In the genomic region with DNA sequence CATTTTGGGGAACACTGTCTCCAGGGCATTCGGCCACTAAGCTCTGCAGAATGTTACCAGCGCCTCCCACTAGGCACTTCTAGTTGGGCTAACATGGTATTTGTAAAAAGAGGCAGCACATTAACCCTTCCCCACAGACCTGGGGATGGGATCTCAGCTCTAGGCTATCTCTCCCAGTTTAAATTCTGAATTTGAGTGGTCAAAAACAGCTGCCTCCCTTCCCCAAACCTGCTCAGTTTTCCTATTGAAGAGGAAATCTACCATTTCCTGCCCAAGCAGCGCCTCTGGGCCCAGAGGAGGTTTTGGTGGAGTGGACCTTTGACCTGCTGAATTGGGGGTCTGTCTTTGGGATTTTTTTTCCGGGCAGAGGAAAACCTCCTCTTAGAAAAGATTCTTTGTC, we compare ENCODE assay signal across 21 cellular contexts. TPM values are rescaled to one million over a fixed set of nuclear protein-coding genes. Genes with fewer than 3 reads are reported as not detected.
DNase-seq lines count a peak whose midpoint lies in the region; ATAC-seq, FAIRE-seq and TF ChIP-seq lines count a peak whose summit lies in the region.
"Had no signal": no experiment of that assay in that cellular context is flagged by ENCODE, and none has a peak within 500 bp of the region (broad histone marks: within the 10 kb centered on the region; RNA-seq: fewer than 3 reads in every experiment).

No MANE protein-coding gene starts in this region.

- no CpG with 5 or more reads among the region's 4 CpGs for WGBS in IMR-90 (ENCODE audit: extremely low coverage in 2 of 2, insufficient read length in 1 of 2), 2 experiments

- H3K27me3 ChIP-seq in GM23338 (ENCODE audit: insufficient read depth), result no peaks in the 10 kb centered on the region
- 0 out of 2 replicates have a peak, but pooled peaks cover 1% of the 10 kb centered on the region for H3K27me3 ChIP-seq in IMR-90 (ENCODE audit: control insufficient read depth, insufficient read depth, low read length)
- no peaks in the 10 kb centered on the region for H3K27me3 ChIP-seq in endothelial cell of umbilical vein (ENCODE audit: control insufficient read depth in 2 of 2, insufficient read depth in 2 of 2, low read length in 2 of 2)
- H3K27me3 ChIP-seq in osteoblast (ENCODE audit: insufficient read depth, low read length), result no peaks in the 10 kb centered on the region
- H3K27me3 ChIP-seq: Peyer's patch had no signal

- no peak overlapping the region for H3K56ac ChIP-seq in IMR-90 (ENCODE audit: extremely low read depth, insufficient read depth, low read length)

- peak overlapping the region; percentile 15 for H2AK9ac ChIP-seq in IMR-90 (replicated peaks; ENCODE audit: low read depth, low read length, poor library complexity)

- in situ Hi-C loops in IMR-90 (cut with MboI; ENCODE audit: low sequenced_read_pairs), result no loop called here

- FAIRE-seq in endothelial cell of umbilical vein (lab: Jason Lieb, UNC), result no peak
- FAIRE-seq in GM19239 (lab: Jason Lieb, UNC), result no peak
- FAIRE-seq: D721Med, G401.6, GM12891 had no signal

- peaks cover 6% of the 10 kb centered on the region for H3K9me2 ChIP-seq in GM23338 (ENCODE audit: insufficient read depth)

- peaks cover 4% of the 10 kb centered on the region for H3K27me3 Mint-ChIP-seq in GM23338 (ENCODE audit: insufficient read depth, low read depth, poor library complexity)

- no peak overlapping the region for H3K14ac ChIP-seq in IMR-90 (replicated peaks; ENCODE audit: low read depth, low read length)

- no peak for TF ChIP-seq POLR2A in IMR-90 (IDR thresholded peaks at IDR 0.05; ENCODE audit: low read depth, low read length)
- no peak for TF ChIP-seq POLR2A in endothelial cell of umbilical vein (IDR thresholded peaks at IDR 0.05; ENCODE audit: low read depth, low read length)

- no peaks in the 10 kb centered on the region for H3K79me1 ChIP-seq in IMR-90 (ENCODE audit: low read depth in 1 of 2, low read length in 2 of 2)

- peaks cover 30% of the 10 kb centered on the region for H3K4me1 ChIP-seq in GM23338 (ENCODE audit: insufficient read depth)
- H3K4me1 ChIP-seq in IMR-90 (ENCODE audit: control insufficient read depth, insufficient read depth, low read length), result no peaks in the 10 kb centered on the region
- H3K4me1 ChIP-seq in endothelial cell of umbilical vein (ENCODE audit: control insufficient read depth, extremely low read depth, insufficient read depth, low read length), result peaks cover 33% of the 10 kb centered on the region
- H3K4me1 ChIP-seq in osteoblast (ENCODE audit: insufficient read depth, low read length), result no peaks in the 10 kb centered on the region

- no peaks in the 10 kb centered on the region for H3K9me3 Mint-ChIP-seq in GM23338
- H3K9me3 Mint-ChIP-seq: CD4-positive, alpha-beta T cell had no signal

- TF ChIP-seq CTCF in GM23338 (conservative IDR thresholded peaks at IDR 0.05; ENCODE audit: low read depth in 2 of 2) (no peak), IMR-90 (conservative IDR thresholded peaks at IDR 0.05; ENCODE audit: low read depth, low read length) (no peak), endothelial cell of umbilical vein (IDR thresholded peaks at IDR 0.05; ENCODE audit: extremely low read depth in 1 of 2, insufficient read depth in 1 of 2, low read depth in 1 of 2, low read length in 2 of 2) (no peak), osteoblast (IDR thresholded peaks at IDR 0.05; ENCODE audit: extremely low read depth, low read depth, low read length) (no peak)

- no peak overlapping the region for H4K8ac ChIP-seq in IMR-90 (ENCODE audit: low read depth in 2 of 2, low read length in 2 of 2)

- H3K4me3 ChIP-seq in GM23338 (no peak overlapping the region), IMR-90 (ENCODE audit: insufficient read depth, low read depth, low read length) (no peak overlapping the region), endothelial cell of umbilical vein (replicated peaks in 1 of 3; ENCODE audit: insufficient read depth in 1 of 3, low read depth in 1 of 3, low read length in 3 of 3) (no peak overlapping the region), osteoblast (ENCODE audit: insufficient read depth, low read length) (no peak overlapping the region)
- H3K4me3 ChIP-seq: GM23248, Peyer's patch had no signal

- H3K23ac ChIP-seq in IMR-90 (ENCODE audit: low read depth, low read length), result no peak overlapping the region

- BruUV-seq in IMR-90 (replicated peaks; lab: Mats Ljungman, UMichigan) (no TSS peak), endothelial cell of umbilical vein (replicated peaks; lab: Mats Ljungman, UMichigan) (no TSS peak)

- H3K9me3 ChIP-seq in IMR-90 (ENCODE audit: control insufficient read depth, insufficient read depth, low read length) (no peaks in the 10 kb centered on the region), endothelial cell of umbilical vein (replicated peaks; ENCODE audit: control insufficient read depth, insufficient read depth, low read length) (no peaks in the 10 kb centered on the region), osteoblast (ENCODE audit: low read depth, low read length) (no peaks in the 10 kb centered on the region)
- H3K9me3 ChIP-seq: Peyer's patch had no signal

- no peak overlapping the region for H3K4ac ChIP-seq in IMR-90 (ENCODE audit: low read depth, low read length)

- no peak overlapping the region for H3K4me3 Mint-ChIP-seq in GM23338
- H3K4me3 Mint-ChIP-seq: B cell; CD4-positive, alpha-beta T cell had no signal

- no peak overlapping the region for H2AK5ac ChIP-seq in IMR-90 (ENCODE audit: low read depth, low read length)

- H3K9ac ChIP-seq in IMR-90 (ENCODE audit: low read depth, low read length) (no peak overlapping the region), endothelial cell of umbilical vein (replicated peaks; ENCODE audit: extremely low read depth, insufficient read depth, low read length) (peak overlapping the region; percentile 28)
- H3K9ac ChIP-seq: GM23248 had no signal

- POLR2A ChIA-PET in IMR-90 (lab: Charles Lee; ENCODE audit: unreplicated experiment) (no interaction called here), endothelial cell of umbilical vein (lab: Charles Lee) (interaction anchor here (0.8 to 1.5 kb wide), 3 partner anchors 8 to 53 kb away, joined by 3 to 5 read pairs (median 4); partner anchors contain the start of gene ENC1)

- H3K9me1 ChIP-seq in IMR-90 (ENCODE audit: insufficient read depth, low read length), result no peaks in the 10 kb centered on the region
- H3K9me1 ChIP-seq in endothelial cell of umbilical vein (replicated peaks; ENCODE audit: control insufficient read depth, extremely low read depth, insufficient read depth, low read length), result no peaks in the 10 kb centered on the region

- H4K5ac ChIP-seq in IMR-90 (ENCODE audit: low read depth, low read length), result no peak overlapping the region

- no peak overlapping the region for H2BK5ac ChIP-seq in IMR-90 (ENCODE audit: low read depth, low read length, poor library complexity, severe bottlenecking)

- no peaks in the 10 kb centered on the region for H3K36me3 Mint-ChIP-seq in GM23338 (ENCODE audit: low read depth)

- intact Hi-C loops in IMR-90 (cut with micrococcal nuclease) (no loop called here), endothelial cell of umbilical vein (cut with micrococcal nuclease) (loop anchor here (5.0 kb wide), 1 partner anchor 155 kb away; no protein-coding TSS in a partner anchor)

- H4K20me1 ChIP-seq in GM23338 (replicated peaks; ENCODE audit: insufficient read depth) (no peaks in the 10 kb centered on the region), IMR-90 (ENCODE audit: insufficient read depth, low read length) (no peaks in the 10 kb centered on the region), endothelial cell of umbilical vein (replicated peaks; ENCODE audit: control insufficient read depth, extremely low read depth, insufficient read depth, low read length) (no peaks in the 10 kb centered on the region), osteoblast (ENCODE audit: insufficient read depth, low read length) (no peaks in the 10 kb centered on the region)

- peak; percentile 42; the same call in 1 of the 3 replicates for ATAC-seq in GM23338
- ATAC-seq in IMR-90 (ENCODE audit: low read depth), result no peak
- ATAC-seq in HG02798 (IDR thresholded peaks at IDR 0.05; ENCODE audit: poor library complexity, unreplicated experiment), result no peak

- peak overlapping the region; percentile 33 for H2AFZ ChIP-seq in GM23338
- no peak overlapping the region for H2AFZ ChIP-seq in IMR-90 (replicated peaks; ENCODE audit: low read length, poor library complexity)
- H2AFZ ChIP-seq in endothelial cell of umbilical vein (ENCODE audit: low read depth, low read length), result peak overlapping the region; percentile 49
- peak overlapping the region; percentile 32 for H2AFZ ChIP-seq in osteoblast (ENCODE audit: low read length)
- H2AFZ ChIP-seq: GM23248 had no signal

- H3K4me1 Mint-ChIP-seq in GM23338, result peaks cover 43% of the 10 kb centered on the region

- no peak overlapping the region for H2BK120ac ChIP-seq in IMR-90 (ENCODE audit: low read depth, low read length)

- no peak overlapping the region; the same call in 1 of the 2 replicates for H3K4me2 ChIP-seq in GM23338
- H3K4me2 ChIP-seq in IMR-90 (ENCODE audit: low read depth, low read length), result no peak overlapping the region
- peak overlapping the region; percentile 43 for H3K4me2 ChIP-seq in endothelial cell of umbilical vein (ENCODE audit: insufficient read depth, low read length)
- H3K4me2 ChIP-seq in osteoblast (ENCODE audit: insufficient read depth, low read length), result no peak overlapping the region

- dilution Hi-C loops in IMR-90 (cut with HindIII; ENCODE audit: low sequenced_read_pairs, unreplicated experiment), result no loop called here
- dilution Hi-C loops in endothelial cell of umbilical vein (cut with MboI; ENCODE audit: extremely low pct_ligation_motif_present, low sequenced_read_pairs), result no loop called here

- no peak overlapping the region for H4K91ac ChIP-seq in IMR-90 (ENCODE audit: insufficient read depth, low read depth, low read length)

- DNase-seq in GM23338 (ENCODE audit: low spot score) (peak; percentile 25), IMR-90 (no peak), endothelial cell of umbilical vein (ENCODE audit: low read depth, low spot score) (no peak), osteoblast (ENCODE audit: insufficient read length, low spot score, missing footprints) (no peak), GM19239 (ENCODE audit: insufficient read length, low spot score) (no peak), COLO668 (lab: John Stamatoyannopoulos, UW; ENCODE audit: unreplicated experiment) (no peak)
- DNase-seq: ACHN; CD4-positive, alpha-beta T cell; DMS79 treated with DMSO at 0.1 percent for 48 hours; GM23248; Karpas-422; MM.1S; NCI-H1105; NCI-H187; Peyer's patch; SHP77 treated with DMSO at 0.1 percent for 48 hours had no signal

- H2BK20ac ChIP-seq in IMR-90 (ENCODE audit: low read depth, low read length), result no peak overlapping the region

- H2BK15ac ChIP-seq in IMR-90 (ENCODE audit: low read depth, low read length), result no peak overlapping the region

- CTCF ChIA-PET in IMR-90 (lab: Yijun Ruan, JAX), result no interaction called here
- CTCF ChIA-PET in endothelial cell of umbilical vein (lab: Charles Lee), result interaction anchor here (0.9 to 1.6 kb wide), 2 partner anchors 12 to 54 kb away, joined by 4 to 6 read pairs; partner anchors contain the start of gene ENC1

- 0 out of 2 replicates have a peak overlapping the region, but pooled peaks have one; percentile 24 for H3K27ac ChIP-seq in GM23338 (ENCODE audit: low read depth)
- H3K27ac ChIP-seq in IMR-90 (ENCODE audit: insufficient read depth, low read length), result no peak overlapping the region
- peak overlapping the region; percentile 79 for H3K27ac ChIP-seq in endothelial cell of umbilical vein (ENCODE audit: insufficient read depth, low read depth, low read length)
- H3K27ac ChIP-seq in osteoblast (ENCODE audit: low read depth, low read length), result no peak overlapping the region
- H3K27ac ChIP-seq: GM23248, Peyer's patch had no signal

- no peaks in the 10 kb centered on the region for H3F3A ChIP-seq in GM23338 (replicated peaks; ENCODE audit: low read depth)

- H3K79me2 ChIP-seq in GM23338 (replicated peaks; ENCODE audit: insufficient read depth), result no peaks in the 10 kb centered on the region
- H3K79me2 ChIP-seq in endothelial cell of umbilical vein (ENCODE audit: control insufficient read depth, insufficient read depth, low read length), result no peaks in the 10 kb centered on the region
- H3K79me2 ChIP-seq in osteoblast (ENCODE audit: insufficient read depth, low read length), result no peaks in the 10 kb centered on the region

- no peak for TF ChIP-seq RAD21 in IMR-90 (IDR thresholded peaks at IDR 0.05; ENCODE audit: low read length)

- H3K18ac ChIP-seq in IMR-90 (ENCODE audit: low read depth, low read length), result no peak overlapping the region

- H3K36me3 ChIP-seq in GM23338 (ENCODE audit: insufficient read depth) (no peaks in the 10 kb centered on the region), IMR-90 (ENCODE audit: control insufficient read depth, insufficient read depth, low read length) (no peaks in the 10 kb centered on the region), endothelial cell of umbilical vein (ENCODE audit: control insufficient read depth in 2 of 2, extremely low read depth in 1 of 2, insufficient read depth in 2 of 2, low read length in 2 of 2) (no peaks in the 10 kb centered on the region), osteoblast (ENCODE audit: insufficient read depth, low read length) (no peaks in the 10 kb centered on the region)
- H3K36me3 ChIP-seq: Peyer's patch had no signal

- peak overlapping the region; percentile 62 for H3K27ac Mint-ChIP-seq in GM23338
- H3K27ac Mint-ChIP-seq: B cell; CD4-positive, alpha-beta T cell had no signal

RNA-seq across cellular contexts. Expression of gene ENC1, which starts 53.2 kb away (rescaled TPM):
- total RNA-seq in GM23338 (2014; rRNA removed; shearing (Covaris generic)), result 16.3 and 27.9 TPM in 2 replicates
- polyA plus RNA-seq in GM23338 (2016; fragmentation: Nextera tagmentation; extraction: Ambion mirVana) (7.1 and 8.2 TPM in 2 replicates), IMR-90 (2012; rRNA removed) (24.9 and 25.6 TPM in 2 replicates), endothelial cell of umbilical vein (53.3 and 59.7 TPM in 2 replicates)
- total RNA-seq in IMR-90 (2012; rRNA removed) (55.8 and 70.8 TPM in 2 replicates), endothelial cell of umbilical vein (42.2 and 53.6 TPM in 2 replicates), osteoblast (86.0 and 109 TPM in 2 replicates)
- 6.4 and 35.1 TPM in 2 replicates for polyA plus RNA-seq in IMR-90 (2012; cell fraction: cytosol; rRNA removed)
- polyA plus RNA-seq in IMR-90 (2012; cell fraction: nucleus; rRNA removed; ENCODE audit: low replicate concordance), result 57.2 and 111 TPM in 2 replicates
- polyA plus RNA-seq in endothelial cell of umbilical vein (2011; cell fraction: cytosol; rRNA removed), result 31.4 and 32.4 TPM in 2 replicates
- polyA plus RNA-seq in endothelial cell of umbilical vein (2011; cell fraction: nucleus; rRNA removed), result 169 and 182 TPM in 2 replicates
- polyA plus RNA-seq in endothelial cell of umbilical vein (2012), result 33.7 and 52.2 TPM in 2 replicates
- polyA minus RNA-seq in endothelial cell of umbilical vein, result 116 and 122 TPM in 2 replicates
- not detected for polyA minus RNA-seq in endothelial cell of umbilical vein (2011; cell fraction: cytosol; rRNA and poly(A)+ RNA removed)
- 133 and 151 TPM in 2 replicates for polyA minus RNA-seq in endothelial cell of umbilical vein (2011; cell fraction: nucleus; rRNA and poly(A)+ RNA removed)

Comparison
In these comparisons a context has a peak if more than half of its experiments do, and no peak if none do; other contexts are left out.
1. H3K27ac ChIP-seq: peak in GM23338 (single experiment) and endothelial cell of umbilical vein (single experiment); none in IMR-90 (single experiment) and osteoblast (single experiment).